ENCODE assay signal across 8 cellular contexts in the genomic region with DNA sequence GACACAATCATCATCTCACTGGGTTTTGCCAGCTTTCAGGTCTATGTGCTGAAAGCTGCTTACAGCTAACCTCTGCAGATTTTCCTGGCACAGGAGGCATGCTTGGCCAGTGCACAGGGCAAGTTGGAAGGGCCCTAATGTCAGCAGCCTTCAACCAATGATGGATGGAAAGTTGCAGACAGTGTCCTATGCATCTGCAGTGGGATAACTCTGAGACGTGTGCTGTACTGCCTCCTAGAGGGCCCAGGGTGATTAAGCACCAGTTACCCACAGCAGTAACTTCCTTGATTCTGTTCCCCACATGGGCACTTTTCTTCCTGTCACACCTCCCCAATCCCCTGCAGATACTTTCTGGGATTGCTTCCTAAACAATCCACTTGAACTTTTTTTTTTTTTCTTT. TPM values are rescaled to one million over a fixed set of nuclear protein-coding genes. Genes with fewer than 3 reads are reported as not detected.
DNase-seq lines count a peak whose midpoint lies in the region; ATAC-seq and TF ChIP-seq lines count a peak whose summit lies in the region.

No MANE protein-coding gene starts in this region.

- H4K20me1 ChIP-seq in PC-9 (ENCODE audit: insufficient read depth), result no peaks in the 10 kb centered on the region

- no peaks in the 10 kb centered on the region for H3K9me2 ChIP-seq in PC-9 (ENCODE audit: insufficient read depth)

- TF ChIP-seq CTCF in PC-9 (conservative IDR thresholded peaks at IDR 0.05) (peak; percentile 45; the same call in 1 of the 2 replicates), fibroblast of villous mesenchyme (IDR thresholded peaks at IDR 0.05; ENCODE audit: insufficient read depth, low read depth, low read length) (peak; percentile 49), nephron progenitor cell (IDR thresholded peaks at IDR 0.05) (no peak), tibial artery (IDR thresholded peaks at IDR 0.05) (no peak)

- H3K4me3 ChIP-seq in PC-9, result no peak overlapping the region
- H3K4me3 ChIP-seq in fibroblast of villous mesenchyme (ENCODE audit: low read depth, low read length), result no peak overlapping the region
- H3K4me3 ChIP-seq in tibial artery, result no peak overlapping the region

- H3K4me1 ChIP-seq in PC-9 (replicated peaks; ENCODE audit: insufficient read depth), result no peaks in the 10 kb centered on the region
- H3K4me1 ChIP-seq in tibial artery, result no peaks in the 10 kb centered on the region

- no peak overlapping the region for H3K27ac Mint-ChIP-seq in nephron progenitor cell

- H3F3A ChIP-seq in PC-9 (ENCODE audit: insufficient read depth, low read depth), result 0 out of 2 replicates have a peak, but pooled peaks cover 4% of the 10 kb centered on the region

- H3K9me3 ChIP-seq in PC-9 (ENCODE audit: insufficient read depth, low read depth), result no peaks in the 10 kb centered on the region
- no peaks in the 10 kb centered on the region for H3K9me3 ChIP-seq in tibial artery

- peaks cover under 1% of the 10 kb centered on the region for H3K27me3 Mint-ChIP-seq in nephron progenitor cell (ENCODE audit: low read depth, poor library complexity)

- peak; percentile 25 for DNase-seq in GM03348 (ENCODE audit: low spot score)
- no peak for DNase-seq in PC-9
- DNase-seq in fibroblast of villous mesenchyme (ENCODE audit: low read depth), result peak; percentile 14
- no peak for DNase-seq in amniotic stem cell (lab: John Stamatoyannopoulos, UW)
- no peak for DNase-seq in nephron progenitor cell
- DNase-seq in tibial artery, result no peak

- H2AFZ ChIP-seq in PC-9, result no peak overlapping the region

- POLR2A ChIA-PET in PC-9 (lab: Charles Lee; ENCODE audit: unreplicated experiment), result no interaction called here

- no peaks in the 10 kb centered on the region for H3K79me2 ChIP-seq in PC-9 (ENCODE audit: low read depth)

- CTCF ChIA-PET in PC-9 (lab: Charles Lee), result no interaction called here

- intact Hi-C loops in PC-9 (cut with micrococcal nuclease; ENCODE audit: unreplicated experiment) (no loop called here), tibial artery (cut with DNase I; ENCODE audit: low total_unique reads) (no loop called here)

- H3K36me3 Mint-ChIP-seq in nephron progenitor cell (ENCODE audit: low read depth), result no peaks in the 10 kb centered on the region

- no peak overlapping the region for H3K4me3 Mint-ChIP-seq in nephron progenitor cell

- ATAC-seq in GM21825 (IDR thresholded peaks at IDR 0.05; ENCODE audit: unreplicated experiment), result peak; percentile 68
- ATAC-seq in HG03045 (IDR thresholded peaks at IDR 0.05; ENCODE audit: unreplicated experiment), result no peak

- H3K9me3 Mint-ChIP-seq in nephron progenitor cell, result peaks cover 3% of the 10 kb centered on the region

- no peak overlapping the region for H3K4me2 ChIP-seq in PC-9

- H3K36me3 ChIP-seq in PC-9 (ENCODE audit: low read depth), result no peaks in the 10 kb centered on the region; the same call in 1 of the 2 replicates
- peaks cover 0 to 39% (median 0%) of the 10 kb centered on the region in 3 donors for H3K36me3 ChIP-seq in tibial artery

- no TSS peak for BruUV-seq in PC-9 (replicated peaks; lab: Mats Ljungman, UMichigan)

- H3K27me3 ChIP-seq in PC-9 (ENCODE audit: insufficient read depth, low read depth) (no peaks in the 10 kb centered on the region), tibial artery (peaks cover 0 to 4% of the 10 kb centered on the region in 2 donors)

- no peak overlapping the region for H3K27ac ChIP-seq in PC-9
- no peak overlapping the region for H3K27ac ChIP-seq in tibial artery

- H3K4me1 Mint-ChIP-seq in nephron progenitor cell, result no peaks in the 10 kb centered on the region

RNA-seq across cellular contexts. Expression of gene OVOL2, which starts 38.6 kb away (rescaled TPM):
- total RNA-seq in PC-9 (2021) (15.3 and 20.7 TPM in 2 replicates), fibroblast of villous mesenchyme (not detected in 2 replicates)

RNA-seq across cellular contexts. Expression of gene MGME1, which starts 50.2 kb away (rescaled TPM):
- total RNA-seq in PC-9 (2021) (31.3 and 42.8 TPM in 2 replicates), fibroblast of villous mesenchyme (9.5 and 10.6 TPM in 2 replicates)

RNA-seq across cellular contexts. Expression of gene SNX5, which starts 50.5 kb away (rescaled TPM):
- 97.7 and 116 TPM in 2 replicates for total RNA-seq in PC-9 (2021)
- 88.6 and 114 TPM in 2 replicates for total RNA-seq in fibroblast of villous mesenchyme

Comparison
In these comparisons a context has a peak if more than half of its experiments do, and no peak if none do; other contexts are left out.
1. DNase-seq: peak in GM03348 (single experiment) and fibroblast of villous mesenchyme (single experiment); none in PC-9 (0 of 2), amniotic stem cell (single experiment), nephron progenitor cell (single experiment) and tibial artery (0 of 2).
2. CTCF ChIP-seq: peak in PC-9 (single experiment) and fibroblast of villous mesenchyme (single experiment); none in nephron progenitor cell (single experiment) and tibial artery (0 of 2).
3. RNA of gene OVOL2, which starts 38.6 kb away (total RNA-seq): 15.3 to 20.7 TPM in PC-9; not detected in fibroblast of villous mesenchyme; every median in the first group is over 10 times any median in the second.